Comparison of ENCODE assay signal across 1 cellular context in genomic region chr16:50274771-50275415, GRCh38.
TF ChIP-seq lines count a peak whose summit lies in the region.

No MANE protein-coding gene starts in this region.

TF ChIP-seq in SK-N-SH, 30 proteins besides CTCF, POLR2A, EP300 and RAD21 (continued from another document):
- TF ChIP-seq USF2 (IDR thresholded peaks at IDR 0.05; ENCODE audit: borderline replicate concordance, low read depth, low read length) (no peak), IRF3 (IDR thresholded peaks at IDR 0.05; ENCODE audit: low read depth, low read length) (no peak)
